In the genomic region with DNA sequence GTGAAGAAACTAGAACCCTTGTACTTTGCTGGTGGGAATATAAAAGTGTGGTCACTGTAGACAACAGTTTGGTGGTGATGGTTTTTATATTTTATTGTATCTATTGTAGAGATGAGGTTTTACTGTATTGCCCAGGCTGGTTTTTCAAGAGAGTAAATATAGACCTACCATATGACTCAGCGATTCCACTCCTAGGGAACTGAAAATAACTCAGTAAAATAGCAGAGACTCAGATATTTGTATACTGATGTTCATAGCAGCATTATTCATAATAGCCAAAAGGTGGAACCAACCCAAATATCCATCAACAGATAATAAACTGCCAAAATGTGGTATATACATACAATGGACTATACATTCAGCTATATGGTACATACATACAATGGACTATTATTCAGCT, we compare ENCODE assay signal across 8 cellular contexts.
DNase-seq lines count a peak whose midpoint lies in the region; ATAC-seq, FAIRE-seq and TF ChIP-seq lines count a peak whose summit lies in the region.

No MANE protein-coding gene starts in this region.

- H3K36me3 ChIP-seq in fibroblast of lung (ENCODE audit: control insufficient read depth, insufficient read depth, low read length) (no peaks in the 10 kb centered on the region), HAP-1 (replicated peaks) (no peaks in the 10 kb centered on the region)

- H3K9me3 ChIP-seq in fibroblast of lung (ENCODE audit: control insufficient read depth, insufficient read depth, low read depth, low read length), result no peaks in the 10 kb centered on the region
- no peaks in the 10 kb centered on the region for H3K9me3 ChIP-seq in HAP-1

- H2AFZ ChIP-seq in fibroblast of lung (ENCODE audit: low read length), result no peak overlapping the region

- TF ChIP-seq CTCF in fibroblast of lung (conservative IDR thresholded peaks at IDR 0.05 in 1 of 2, IDR thresholded peaks at IDR 0.05 in 1 of 2; ENCODE audit: low read depth in 1 of 2, low read length in 2 of 2), result no peak

- no peaks in the 10 kb centered on the region for H3K79me2 ChIP-seq in fibroblast of lung (ENCODE audit: control insufficient read depth, insufficient read depth, low read length)

- in situ Hi-C loops in HAP-1 (cut with MboI; ENCODE audit: low sequenced_read_pairs), result no loop called here

- H3K4me1 ChIP-seq in fibroblast of lung (ENCODE audit: control insufficient read depth, extremely low read depth, insufficient read depth, low read length) (no peaks in the 10 kb centered on the region), HAP-1 (no peaks in the 10 kb centered on the region)

- H3K4me3 ChIP-seq in fibroblast of lung (replicated peaks in 1 of 4; ENCODE audit: control extremely low read depth in 1 of 4, insufficient read depth in 1 of 4, low read depth in 3 of 4, low read length in 4 of 4), result no peak overlapping the region
- H3K4me3 ChIP-seq in HAP-1, result no peak overlapping the region

- no peak for TF ChIP-seq POLR2A in H54 (IDR thresholded peaks at IDR 0.05; ENCODE audit: low read depth, low read length)

- no peak overlapping the region for H3K4me2 ChIP-seq in fibroblast of lung (ENCODE audit: extremely low read depth, insufficient read depth, low read length)

- H3K27ac ChIP-seq in fibroblast of lung (ENCODE audit: insufficient read depth, low read length), result no peak overlapping the region

- H4K20me1 ChIP-seq in fibroblast of lung (ENCODE audit: control insufficient read depth, extremely low read depth, insufficient read depth, low read length), result no peaks in the 10 kb centered on the region

- no peak overlapping the region for H3K9ac ChIP-seq in fibroblast of lung (ENCODE audit: insufficient read depth, low read length)

- H3K27me3 ChIP-seq in fibroblast of lung (ENCODE audit: control insufficient read depth, insufficient read depth, low read length) (no peaks in the 10 kb centered on the region), HAP-1 (ENCODE audit: low read depth) (no peaks in the 10 kb centered on the region)

- peak; percentile 86 for ATAC-seq in GM18861 (IDR thresholded peaks at IDR 0.05; ENCODE audit: unreplicated experiment)
- ATAC-seq in HG03565 (IDR thresholded peaks at IDR 0.05; ENCODE audit: unreplicated experiment), result peak; percentile 75

- DNase-seq in H54 (ENCODE audit: insufficient read length, low spot score) (no peak), fibroblast of lung (ENCODE audit: low read depth in 2 of 2) (peak; percentile 27 to 63), kidney tubule cell (ENCODE audit: low spot score) (no peak), HAP-1 (ENCODE audit: low spot score in 2 of 2) (no peak), NCI-H2029 (lab: John Stamatoyannopoulos, UW) (no peak)
- no peak for DNase-seq in activated CD4-positive, alpha-beta T cell treated with anti-CD3 and anti-CD28 coated beads for 1 hour

- peak; percentile 85 for FAIRE-seq in H54 (lab: Jason Lieb, UNC)

Comparison
In these comparisons a context has a peak if more than half of its experiments do, and no peak if none do; other contexts are left out.
1. DNase-seq: peak in fibroblast of lung (2 of 2); none in H54 (single experiment), kidney tubule cell (single experiment), HAP-1 (0 of 2), activated CD4-positive, alpha-beta T cell treated with anti-CD3 and anti-CD28 coated beads for 1 hour (single experiment) and NCI-H2029 (single experiment).